Comparison of ENCODE assay signal across 2 cellular contexts in genomic region chr2:96241227-96241626, GRCh38.
TF ChIP-seq lines count a peak whose summit lies in the region.

No MANE protein-coding gene starts in this region.

TF ChIP-seq in H1, 55 proteins besides CTCF, POLR2A, EP300 and RAD21:
- no peak for TF ChIP-seq POU5F1 (IDR thresholded peaks at IDR 0.05; ENCODE audit: low read depth, low read length)
- no peak for TF ChIP-seq USF2 (IDR thresholded peaks at IDR 0.05; ENCODE audit: low read length)
- TF ChIP-seq BACH1 (IDR thresholded peaks at IDR 0.05; ENCODE audit: low read length), result no peak
- TF ChIP-seq HDAC2 (IDR thresholded peaks at IDR 0.05; ENCODE audit: borderline replicate concordance in 1 of 2, low read depth in 2 of 2, low read length in 2 of 2), result no peak
- no peak for TF ChIP-seq TAF7 (optimal IDR thresholded peaks at IDR 0.05; ENCODE audit: borderline replicate concordance, low read depth, low read length)
- TF ChIP-seq SIX5 (IDR thresholded peaks at IDR 0.05; ENCODE audit: low read depth, low read length), result no peak
- TF ChIP-seq CHD7 (IDR thresholded peaks at IDR 0.05; ENCODE audit: insufficient replicate concordance, low read length), result no peak
- TF ChIP-seq SP1 (IDR thresholded peaks at IDR 0.05; ENCODE audit: low read depth, low read length), result no peak
- TF ChIP-seq CTBP2 (IDR thresholded peaks at IDR 0.05; ENCODE audit: borderline replicate concordance, insufficient read depth, insufficient read length, low read length), result no peak
- no peak for TF ChIP-seq TBP (IDR thresholded peaks at IDR 0.05; ENCODE audit: low read depth, low read length)
- TF ChIP-seq RXRA (IDR thresholded peaks at IDR 0.05; ENCODE audit: insufficient read depth, low read depth, low read length), result no peak
- TF ChIP-seq TCF12 (IDR thresholded peaks at IDR 0.05; ENCODE audit: low read depth, low read length), result no peak
TF ChIP-seq in H1: peak in this region for 0.

TF ChIP-seq in GM12891, 5 proteins besides CTCF, POLR2A, EP300 and RAD21:
- TF ChIP-seq PAX5 (IDR thresholded peaks at IDR 0.05; ENCODE audit: insufficient read depth, low read length, severe bottlenecking), result no peak
- no peak for TF ChIP-seq TAF1 (IDR thresholded peaks at IDR 0.05; ENCODE audit: low read depth, low read length)
- TF ChIP-seq SPI1 (IDR thresholded peaks at IDR 0.05; ENCODE audit: low read depth, low read length), result no peak
- TF ChIP-seq POLR2AphosphoS5 (IDR thresholded peaks at IDR 0.05; ENCODE audit: low read depth, low read length), result no peak
- TF ChIP-seq POU2F2 (IDR thresholded peaks at IDR 0.05; ENCODE audit: low read depth, low read length), result no peak
